In the genomic region with DNA sequence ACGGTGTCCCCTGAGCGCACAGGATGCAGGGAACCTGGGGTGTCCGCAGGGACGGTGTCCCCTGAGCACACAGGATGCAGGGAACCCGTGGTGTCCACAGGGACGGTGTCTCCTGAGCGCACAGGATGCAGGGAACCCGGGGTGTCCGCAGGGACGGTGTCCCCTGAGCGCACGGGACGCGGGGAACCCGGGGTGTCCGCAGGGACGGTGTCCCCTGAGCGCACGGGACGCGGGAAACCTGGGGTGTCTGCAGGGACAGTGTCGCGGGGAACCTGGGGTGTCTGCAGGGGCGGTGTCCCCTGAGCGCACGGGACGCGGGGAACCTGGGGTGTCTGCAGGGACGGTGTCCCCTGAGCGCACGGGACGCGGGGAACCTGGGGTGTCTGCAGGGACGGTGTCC, we compare ENCODE assay signal across 1 cellular context. TPM values are rescaled to one million over a fixed set of nuclear protein-coding genes. Genes with fewer than 3 reads are reported as not detected.
"Had no signal": no experiment of that assay in that cellular context is flagged by ENCODE, and none has a peak within 500 bp of the region (broad histone marks: within the 10 kb centered on the region; RNA-seq: fewer than 3 reads in every experiment).

No MANE protein-coding gene starts in this region.

RNA-seq across cellular contexts. Expression of a gene that starts 47.6 kb away (rescaled TPM):
- total RNA-seq: H4 had no signal
